22 cellular contexts compared by ENCODE assay signal in the genomic region with DNA sequence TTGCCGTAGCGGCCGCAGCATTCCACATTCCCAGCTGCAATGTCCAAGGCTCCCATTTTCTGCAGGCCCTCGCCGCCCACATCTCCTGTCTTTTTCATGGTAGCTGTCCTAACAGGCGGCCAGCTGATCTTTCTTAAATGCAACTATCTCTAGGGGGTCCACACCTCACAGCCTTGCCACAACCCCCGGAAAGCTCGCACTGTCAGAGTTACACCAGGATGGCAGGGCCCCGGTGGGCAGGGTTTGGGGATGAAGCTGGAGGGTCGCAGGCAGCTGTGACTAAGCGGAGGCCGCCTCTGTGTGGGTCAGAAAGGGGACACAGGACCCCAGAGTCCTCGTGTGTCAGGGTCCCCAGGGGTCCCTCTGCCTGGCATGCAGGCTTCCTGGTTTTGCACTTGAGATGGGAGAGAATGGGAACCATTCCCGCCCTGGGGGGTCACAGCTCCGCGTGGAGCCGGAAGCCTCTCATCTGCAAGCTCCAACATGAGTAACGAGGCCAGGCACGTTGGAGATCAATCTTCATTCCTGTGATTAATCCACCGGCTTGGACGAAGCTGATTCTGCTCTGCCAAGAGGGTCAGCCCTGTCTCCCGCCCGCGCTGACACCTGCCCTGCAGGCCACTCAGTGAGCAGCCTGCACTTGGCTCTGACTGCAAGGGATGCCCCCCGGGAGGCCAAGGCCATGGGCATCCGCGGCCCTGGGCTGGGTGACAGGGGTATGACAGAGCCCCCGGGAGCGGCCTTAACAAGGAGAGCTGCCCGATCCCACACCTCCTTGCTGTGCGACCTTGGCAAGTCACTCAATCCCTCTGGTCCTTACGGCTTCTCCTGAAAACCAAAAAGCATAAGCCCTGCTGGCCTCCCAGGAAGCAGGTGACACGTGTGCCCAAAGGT.
A peak's percentile ranks its signal among the peaks of the same experiment; 100 is the strongest.
DNase-seq lines count a peak whose midpoint lies in the region; ATAC-seq, FAIRE-seq and TF ChIP-seq lines count a peak whose summit lies in the region.
"Had no signal": no experiment of that assay in that cellular context is flagged by ENCODE, and none has a peak within 500 bp of the region (broad histone marks: within the 10 kb centered on the region; RNA-seq: fewer than 3 reads in every experiment).

No MANE protein-coding gene starts in this region.

- H3K4ac ChIP-seq in mesenchymal stem cell (ENCODE audit: low read depth in 1 of 2, low read length in 2 of 2), result no peak overlapping the region

- no peak overlapping the region for H2AK5ac ChIP-seq in mesenchymal stem cell (ENCODE audit: low read length, severe bottlenecking)

- FAIRE-seq in HepG2 (lab: Jason Lieb, UNC), result no peak
- FAIRE-seq: HTR-8/SVneo had no signal

- H3K9me3 Mint-ChIP-seq in chondrocyte (ENCODE audit: low read depth), result peaks cover 5% of the 10 kb centered on the region
- H3K9me3 Mint-ChIP-seq: CD4-positive, CD25-positive, alpha-beta regulatory T cell had no signal

- 54% methylated on average over 18 of the region's 33 CpGs for whole genome bisulfite sequencing in HepG2 (ENCODE audit: low lambda C conversion rate)
- 77% methylated on average over 6 of the region's 33 CpGs for WGBS in right lobe of liver (ENCODE audit: insufficient coverage, low coverage, low lambda C conversion rate, missing lambda C conversion rate)
- 74 to 76% methylated on average over 33 of the region's 33 CpGs for WGBS in aorta, 2 donors
- 85% methylated on average over 33 of the region's 33 CpGs for WGBS in mesenchymal stem cell

- POLR2A ChIA-PET in HepG2 (lab: Yijun Ruan, JAX), result interaction anchor here (1.0 kb wide), 1 partner anchor 28 kb away, joined by 3 read pairs; no protein-coding TSS in a partner anchor

- no peak overlapping the region for H3K4me3 Mint-ChIP-seq in chondrocyte (ENCODE audit: unreplicated experiment)
- H3K4me3 Mint-ChIP-seq: CD4-positive, CD25-positive, alpha-beta regulatory T cell had no signal

- no peak overlapping the region for H3K18ac ChIP-seq in mesenchymal stem cell (ENCODE audit: low read depth in 1 of 2, low read length in 2 of 2)

- no peak overlapping the region for H2BK5ac ChIP-seq in mesenchymal stem cell (ENCODE audit: low read depth, low read length, poor library complexity, severe bottlenecking)

- H3K36me3 ChIP-seq in HepG2 (replicated peaks in 1 of 2; ENCODE audit: control insufficient read depth in 1 of 2, insufficient read depth in 2 of 2, low read length in 2 of 2) (no peaks in the 10 kb centered on the region), right lobe of liver (no peaks in the 10 kb centered on the region), lower lobe of right lung (no peaks in the 10 kb centered on the region), aorta (ENCODE audit: control insufficient read depth in 1 of 2, insufficient read depth in 2 of 2, low read length in 1 of 2) (no peaks in the 10 kb centered on the region), mesenchymal stem cell (ENCODE audit: control insufficient read depth in 1 of 2, insufficient read depth in 2 of 2, low read depth in 1 of 2, low read length in 2 of 2) (no peaks in the 10 kb centered on the region)
- H3K36me3 ChIP-seq: BE2C had no signal

- no peaks in the 10 kb centered on the region for H3K36me3 Mint-ChIP-seq in chondrocyte (ENCODE audit: low read depth)
- H3K36me3 Mint-ChIP-seq: CD4-positive, CD25-positive, alpha-beta regulatory T cell had no signal

- no peak overlapping the region for H3K23ac ChIP-seq in mesenchymal stem cell (ENCODE audit: low read length in 2 of 2)

- TF ChIP-seq RAD21 in HepG2 (CRISPR knock-in tag; IDR thresholded peaks at IDR 0.05), result no peak

- intact Hi-C loops in HepG2 (cut with micrococcal nuclease; ENCODE audit: unreplicated experiment), result no loop called here
- intact Hi-C loops in right lobe of liver (cut with DNase I), result no loop called here
- intact Hi-C loops in lower lobe of right lung (cut with DNase I), result no loop called here
- intact Hi-C loops in aorta (cut with DNase I), result no loop called here

- TF ChIP-seq POLR2A in HepG2 (IDR thresholded peaks at IDR 0.05; ENCODE audit: insufficient read depth in 1 of 2, low read depth in 2 of 2, low read length in 2 of 2) (no peak), right lobe of liver (IDR thresholded peaks at IDR 0.05) (no peak)

- H3K9ac ChIP-seq in HepG2 (ENCODE audit: insufficient read depth, low read depth, low read length) (no peak overlapping the region), mesenchymal stem cell (ENCODE audit: low read length) (no peak overlapping the region)
- H3K9ac ChIP-seq: KMS-11 had no signal

- H3K4me3 ChIP-seq in HepG2 (replicated peaks in 1 of 3; ENCODE audit: insufficient read depth in 1 of 3, low read depth in 2 of 3, low read length in 3 of 3) (no peak overlapping the region), right lobe of liver (no peak overlapping the region), lower lobe of right lung (no peak overlapping the region), aorta (ENCODE audit: low read length in 2 of 2) (no peak overlapping the region), mesenchymal stem cell (ENCODE audit: insufficient read depth in 1 of 2, low read depth in 1 of 2, low read length in 2 of 2) (no peak overlapping the region)

- no peaks in the 10 kb centered on the region for H4K20me1 ChIP-seq in HepG2 (ENCODE audit: insufficient read depth, low read length)

- no TSS peak for BruUV-seq in HepG2 (replicated peaks; lab: Mats Ljungman, UMichigan)

- no peak overlapping the region for H2BK12ac ChIP-seq in mesenchymal stem cell (ENCODE audit: low read length in 2 of 2)

- DNase-seq in HepG2 (ENCODE audit: low spot score) (no peak), right lobe of liver (no peak), chondrocyte (ENCODE audit: low spot score) (peak; percentile 81), lower lobe of right lung (peak; percentile 21), aorta (peak; percentile 34 to 67), NCI-H2196 (lab: John Stamatoyannopoulos, UW; ENCODE audit: unreplicated experiment) (no peak), mesenchymal stem cell (no peak), NCI-H1105 (lab: John Stamatoyannopoulos, UW) (no peak)
- DNase-seq: BE2C; CD4-positive, CD25-positive, alpha-beta regulatory T cell; COR-L47; DMS79; HCEC 1CT; IMR-90; NCI-H1105 treated with DMSO at 0.1 percent for 48 hours; NCI-H2081; NCI-H2171; NCI-H524 treated with DMSO at 0.1 percent for 48 hours; NCI-H82; SHP77 had no signal

- no peak overlapping the region for H2AFZ ChIP-seq in HepG2 (ENCODE audit: low read length)
- no peak overlapping the region for H2AFZ ChIP-seq in mesenchymal stem cell (ENCODE audit: low read depth, low read length)

- no peak overlapping the region for H3K4me2 ChIP-seq in HepG2 (ENCODE audit: low read depth, low read length)
- H3K4me2 ChIP-seq in mesenchymal stem cell (ENCODE audit: low read length, poor library complexity, severe bottlenecking), result no peak overlapping the region
- H3K4me2 ChIP-seq: KMS-11 had no signal

- H2BK15ac ChIP-seq in mesenchymal stem cell (ENCODE audit: low read depth, poor library complexity, severe bottlenecking), result no peak overlapping the region

- H2BK120ac ChIP-seq in mesenchymal stem cell (ENCODE audit: low read depth, low read length), result no peak overlapping the region

- H3K9me3 ChIP-seq in HepG2 (ENCODE audit: low read length) (no peaks in the 10 kb centered on the region), right lobe of liver (no peaks in the 10 kb centered on the region), lower lobe of right lung (no peaks in the 10 kb centered on the region), aorta (ENCODE audit: control insufficient read depth, low read length) (no peaks in the 10 kb centered on the region), mesenchymal stem cell (ENCODE audit: control insufficient read depth, low read length) (no peaks in the 10 kb centered on the region)
- H3K9me3 ChIP-seq: BE2C had no signal

- no peaks in the 10 kb centered on the region for H3K4me1 Mint-ChIP-seq in chondrocyte (ENCODE audit: low read depth)
- H3K4me1 Mint-ChIP-seq: CD4-positive, CD25-positive, alpha-beta regulatory T cell had no signal

- H3K79me1 ChIP-seq in mesenchymal stem cell (replicated peaks; ENCODE audit: low read length, poor library complexity, severe bottlenecking), result no peaks in the 10 kb centered on the region

- in situ Hi-C loops in HepG2 (cut with HindIII; ENCODE audit: extremely low pct_ligation_motif_present, low pct_unique_long_range_greater_than_20kb), result no loop called here

- H3K27me3 Mint-ChIP-seq in chondrocyte (ENCODE audit: low read depth), result peaks cover 26% of the 10 kb centered on the region

- no peak overlapping the region for H4K91ac ChIP-seq in mesenchymal stem cell (ENCODE audit: low read length)

- H4K8ac ChIP-seq in mesenchymal stem cell (ENCODE audit: low read length), result no peak overlapping the region

- TF ChIP-seq CTCF in HepG2 (CRISPR knock-in tag; IDR thresholded peaks at IDR 0.05) (no peak), right lobe of liver (IDR thresholded peaks at IDR 0.05) (no peak), chondrocyte (IDR thresholded peaks at IDR 0.05) (no peak), lower lobe of right lung (IDR thresholded peaks at IDR 0.05) (no peak)

- CTCF ChIA-PET in HepG2 (lab: Yijun Ruan, JAX; ENCODE audit: low intra/inter-chr PET ratio, low total read pairs), result no interaction called here

- no peak overlapping the region for H3K27ac Mint-ChIP-seq in chondrocyte (ENCODE audit: unreplicated experiment)
- H3K27ac Mint-ChIP-seq: CD4-positive, CD25-positive, alpha-beta regulatory T cell had no signal

- H3K4me1 ChIP-seq in HepG2 (ENCODE audit: insufficient read depth, low read length) (peaks cover 33% of the 10 kb centered on the region), right lobe of liver (no peaks in the 10 kb centered on the region), lower lobe of right lung (no peaks in the 10 kb centered on the region), aorta (ENCODE audit: control insufficient read depth in 1 of 2, insufficient read depth in 2 of 2, low read length in 2 of 2) (no peaks in the 10 kb centered on the region), mesenchymal stem cell (ENCODE audit: control insufficient read depth, insufficient read depth, low read depth, low read length) (peaks cover 1% of the 10 kb centered on the region)
- H3K4me1 ChIP-seq: BE2C had no signal

- H3K27ac ChIP-seq in HepG2 (ENCODE audit: extremely low read length, insufficient read depth, low read length), result no peak overlapping the region
- H3K27ac ChIP-seq in right lobe of liver, result no peak overlapping the region
- no peak overlapping the region for H3K27ac ChIP-seq in lower lobe of right lung
- no peak overlapping the region for H3K27ac ChIP-seq in aorta (ENCODE audit: low read depth in 1 of 2, low read length in 2 of 2)
- H3K27ac ChIP-seq in mesenchymal stem cell (ENCODE audit: low read length, poor library complexity, severe bottlenecking), result no peak overlapping the region
- H3K27ac ChIP-seq: KMS-11 had no signal

- H3K27me3 ChIP-seq in HepG2 (ENCODE audit: control insufficient read depth in 1 of 2, insufficient read depth in 2 of 2, low read length in 2 of 2) (peaks cover 4 to 78% of the 10 kb centered on the region in 2 experiments), right lobe of liver (no peaks in the 10 kb centered on the region), lower lobe of right lung (ENCODE audit: low read depth) (peaks cover 42% of the 10 kb centered on the region), aorta (ENCODE audit: control insufficient read depth in 1 of 2, insufficient read depth in 2 of 2, low read length in 1 of 2) (peaks cover 0 to 2% of the 10 kb centered on the region in 2 donors), mesenchymal stem cell (ENCODE audit: control insufficient read depth in 1 of 2, insufficient read depth in 1 of 2, low read length in 2 of 2) (peaks cover 48 to 92% of the 10 kb centered on the region in 2 experiments)
- H3K27me3 ChIP-seq: BE2C had no signal

- TF ChIP-seq EP300 in HepG2 (IDR thresholded peaks at IDR 0.05; ENCODE audit: low read depth in 2 of 2, low read length in 2 of 2) (no peak), HepG2 (CRISPR knock-in tag; IDR thresholded peaks at IDR 0.05; ENCODE audit: borderline replicate concordance) (no peak)

- no peak overlapping the region for H3K14ac ChIP-seq in mesenchymal stem cell (ENCODE audit: low read length in 2 of 2)

- H3K79me2 ChIP-seq in HepG2 (ENCODE audit: insufficient read depth, low read length), result no peaks in the 10 kb centered on the region

- no peak for ATAC-seq in HepG2
- no peak for ATAC-seq in right lobe of liver
- no peak for ATAC-seq in lower lobe of right lung
- no peak for ATAC-seq in aorta (ENCODE audit: low FRiP score)

Comparison
In these comparisons a context has a peak if more than half of its experiments do, and no peak if none do; other contexts are left out.
1. DNase-seq: peak in chondrocyte (single experiment), lower lobe of right lung (single experiment) and aorta (2 of 2); none in HepG2 (single experiment), right lobe of liver (0 of 3), NCI-H2196 (single experiment), mesenchymal stem cell (single experiment) and NCI-H1105 (single experiment).